Comparison of ENCODE assay signal across 8 cellular contexts in genomic region chr20:45343867-45344721, GRCh38. TPM values are rescaled to one million over a fixed set of nuclear protein-coding genes. Genes with fewer than 3 reads are reported as not detected.
A peak's percentile ranks its signal among the peaks of the same experiment; 100 is the strongest.
DNase-seq lines count a peak whose midpoint lies in the region; ATAC-seq and TF ChIP-seq lines count a peak whose summit lies in the region.

No MANE protein-coding gene starts in this region.

- H3K27me3 ChIP-seq in mesendoderm (ENCODE audit: insufficient read depth, low read length, poor library complexity), result no peaks in the 10 kb centered on the region

- peak overlapping the region; percentile 77 for H3K4ac ChIP-seq in mesendoderm (ENCODE audit: low read depth, low read length)

- peak overlapping the region; percentile 53 for H3K4me3 Mint-ChIP-seq in chondrocyte (ENCODE audit: unreplicated experiment)

- peaks cover 29% of the 10 kb centered on the region for H3K79me1 ChIP-seq in mesendoderm (ENCODE audit: low read length)

- H3K36me3 ChIP-seq in mesendoderm (ENCODE audit: control insufficient read depth, insufficient read depth, low read length), result no peaks in the 10 kb centered on the region

- H3K4me1 ChIP-seq in mesendoderm (ENCODE audit: control insufficient read depth, low read depth, low read length), result peaks cover 54% of the 10 kb centered on the region

- H3K18ac ChIP-seq in mesendoderm (ENCODE audit: low read length), result peak overlapping the region; percentile 84

- peak; percentile 40 for DNase-seq in DMS53 treated with DMSO at 0.1 percent for 48 hours (lab: John Stamatoyannopoulos, UW; ENCODE audit: unreplicated experiment)
- peak; percentile 28 for DNase-seq in NCI-H2029 (lab: John Stamatoyannopoulos, UW)
- no peak for DNase-seq in chondrocyte (ENCODE audit: low spot score)
- DNase-seq in mesendoderm, result peak; percentile 87
- DNase-seq in KBM-7, result no peak
- DNase-seq in stimulated activated CD4-positive, alpha-beta T cell treated with anti-CD3 and anti-CD28 coated beads, Interleukin-4, amount 100 ng/mL, for 1 hour, result no peak

- peak overlapping the region; percentile 4 for H3K4me2 ChIP-seq in mesendoderm (ENCODE audit: low read length)

- H3K9me3 Mint-ChIP-seq in chondrocyte (ENCODE audit: low read depth), result no peaks in the 10 kb centered on the region

- peak overlapping the region; percentile 96 for H3K27ac Mint-ChIP-seq in chondrocyte (ENCODE audit: unreplicated experiment)

- H3K36me3 Mint-ChIP-seq in chondrocyte (ENCODE audit: low read depth), result no peaks in the 10 kb centered on the region

- no peaks in the 10 kb centered on the region for H3K27me3 Mint-ChIP-seq in chondrocyte (ENCODE audit: low read depth)

- in situ Hi-C loops in KBM-7 (cut with MboI; ENCODE audit: low pct_unique_long_range_greater_than_20kb, low sequenced_read_pairs), result no loop called here

- H3K9ac ChIP-seq in mesendoderm (ENCODE audit: low read length), result peak overlapping the region; percentile 48

- H2BK15ac ChIP-seq in mesendoderm (replicated peaks; ENCODE audit: low read depth), result no peak overlapping the region

- no peak overlapping the region for H4K8ac ChIP-seq in mesendoderm (ENCODE audit: low read depth, low read length)

- H3K4me1 Mint-ChIP-seq in chondrocyte (ENCODE audit: low read depth), result peaks cover 81% of the 10 kb centered on the region

- peak overlapping the region; percentile 70 for H2AK5ac ChIP-seq in mesendoderm (ENCODE audit: low read length)

- H2BK5ac ChIP-seq in mesendoderm (ENCODE audit: low read length), result peak overlapping the region; percentile 69

- no peak overlapping the region for H4K5ac ChIP-seq in mesendoderm (ENCODE audit: low read length)

- TF ChIP-seq CTCF in chondrocyte (IDR thresholded peaks at IDR 0.05), result no peak

- no CpG with 5 or more reads among the region's 13 CpGs for WGBS in mesendoderm (ENCODE audit: extremely low coverage, insufficient coverage, low lambda C conversion rate)

- H3K4me3 ChIP-seq in mesendoderm (ENCODE audit: low read length), result no peak overlapping the region

- ATAC-seq in HG03432 (IDR thresholded peaks at IDR 0.05; ENCODE audit: unreplicated experiment) (no peak), HG03097 (IDR thresholded peaks at IDR 0.05; ENCODE audit: low FRiP score, unreplicated experiment) (no peak)

- H2BK120ac ChIP-seq in mesendoderm (ENCODE audit: low read depth, low read length), result peak overlapping the region; percentile 30

- H3K23ac ChIP-seq in mesendoderm (ENCODE audit: low read length), result no peak overlapping the region

- H3K79me2 ChIP-seq in mesendoderm (ENCODE audit: control insufficient read depth, insufficient read depth, low read length), result peaks cover 61% of the 10 kb centered on the region

- peak overlapping the region; percentile 92 for H3K56ac ChIP-seq in mesendoderm (ENCODE audit: low read length)

- H3K27ac ChIP-seq in mesendoderm (ENCODE audit: low read depth, low read length), result peak overlapping the region; percentile 58

RNA-seq across cellular contexts. Expression of gene SDC4, which starts 4.1 kb away (rescaled TPM):
- total RNA-seq in chondrocyte, result 17.1 to 21.4 TPM (median 21.2 TPM) in 3 replicates
- polyA plus RNA-seq in mesendoderm (2013, experiment 1 of 2), result 33.0 TPM
- 33.2 TPM for polyA plus RNA-seq in mesendoderm (2013, experiment 2 of 2)

RNA-seq across cellular contexts. Expression of gene SYS1, which starts 18.9 kb away (rescaled TPM):
- total RNA-seq in chondrocyte, result 18.1 to 18.8 TPM (median 18.3 TPM) in 3 replicates
- 13.8 TPM for polyA plus RNA-seq in mesendoderm (2013, experiment 1 of 2)
- 13.5 TPM for polyA plus RNA-seq in mesendoderm (2013, experiment 2 of 2)

RNA-seq across cellular contexts. Expression of gene TP53TG5, which starts 34.0 kb away (rescaled TPM):
- total RNA-seq in chondrocyte, result not detected in 3 replicates
- 0.07 TPM for polyA plus RNA-seq in mesendoderm (2013, experiment 1 of 2)
- polyA plus RNA-seq in mesendoderm (2013, experiment 2 of 2), result not detected

RNA-seq across cellular contexts. Expression of gene MATN4, which starts 36.0 kb away (rescaled TPM):
- 0.10 to 0.26 TPM in 2 of 3 replicates, not detected in the other for total RNA-seq in chondrocyte
- 0.98 TPM for polyA plus RNA-seq in mesendoderm (2013, experiment 1 of 2)
- 1.0 TPM for polyA plus RNA-seq in mesendoderm (2013, experiment 2 of 2)

RNA-seq across cellular contexts. Expression of gene RBPJL, which starts 37.5 kb away (rescaled TPM):
- not detected in 3 replicates for total RNA-seq in chondrocyte
- polyA plus RNA-seq in mesendoderm (2013, experiment 1 of 2), result 0.25 TPM
- polyA plus RNA-seq in mesendoderm (2013, experiment 2 of 2), result 0.24 TPM

Comparison
In these comparisons a context has a peak if more than half of its experiments do, and no peak if none do; other contexts are left out.
1. DNase-seq: peak in DMS53 treated with DMSO at 0.1 percent for 48 hours (single experiment), NCI-H2029 (single experiment) and mesendoderm (single experiment); none in chondrocyte (single experiment), KBM-7 (single experiment) and stimulated activated CD4-positive, alpha-beta T cell treated with anti-CD3 and anti-CD28 coated beads, Interleukin-4, amount 100 ng/mL, for 1 hour (single experiment).